Comparison of ENCODE assay signal across 9 cellular contexts in genomic region chr11:12893787-12894672, GRCh38.
DNase-seq lines count a peak whose midpoint lies in the region; ATAC-seq and TF ChIP-seq lines count a peak whose summit lies in the region.
"Had no signal": no experiment of that assay in that cellular context is flagged by ENCODE, and none has a peak within 500 bp of the region (broad histone marks: within the 10 kb centered on the region; RNA-seq: fewer than 3 reads in every experiment).

No MANE protein-coding gene starts in this region.

- in situ Hi-C loops in gastrocnemius medialis (cut with MboI; ENCODE audit: low sequenced_read_pairs in 4 of 4): loop anchor here (5.0 to 25.0 kb wide), 9 partner anchors 89 to 569 kb away; no protein-coding TSS in a partner anchor

- H3K9me3 ChIP-seq in adipocyte (ENCODE audit: control insufficient read depth, low read length): no peaks in the 10 kb centered on the region
- H3K9me3 ChIP-seq in right atrium auricular region: no peaks in the 10 kb centered on the region
- no peaks in the 10 kb centered on the region for H3K9me3 ChIP-seq in gastrocnemius medialis
- H3K9me3 ChIP-seq: BLaER1 had no signal

- peaks cover 44% of the 10 kb centered on the region for H3K36me3 ChIP-seq in adipocyte (ENCODE audit: control insufficient read depth, insufficient read depth, low read length, severe bottlenecking)
- H3K36me3 ChIP-seq in right atrium auricular region: no peaks in the 10 kb centered on the region
- H3K36me3 ChIP-seq in gastrocnemius medialis: no peaks in the 10 kb centered on the region
- H3K36me3 ChIP-seq: BLaER1 had no signal

- no peak overlapping the region for H3K27ac ChIP-seq in right atrium auricular region
- H3K27ac ChIP-seq in gastrocnemius medialis: peak overlapping the region; percentile 68 to 82 (median 70)
- H3K27ac ChIP-seq: BLaER1 had no signal

- DNase-seq in NCI-H1436 (lab: John Stamatoyannopoulos, UW) (peak; percentile 48), NCI-H1436 treated with DMSO at 0.1 percent for 48 hours (lab: John Stamatoyannopoulos, UW) (no peak), HuH-7 (ENCODE audit: low spot score) (peak; percentile 35), RPMI7951 (ENCODE audit: low read depth) (peak; percentile 39), adipocyte (ENCODE audit: low read depth) (peak; percentile 83), right atrium auricular region (ENCODE audit: low spot score) (peak; percentile 77), gastrocnemius medialis (peak in 1 of 2 donors; percentile 46)

- TF ChIP-seq CTCF in right atrium auricular region (IDR thresholded peaks at IDR 0.05): peak; percentile 92 to 95
- peak; percentile 87 to 93 (median 89) for TF ChIP-seq CTCF in gastrocnemius medialis (IDR thresholded peaks at IDR 0.05 in 4 of 5, conservative IDR thresholded peaks at IDR 0.05 in 1 of 5)

- no peak for TF ChIP-seq POLR2A in gastrocnemius medialis (IDR thresholded peaks at IDR 0.05)

- H3K4me1 ChIP-seq in adipocyte (ENCODE audit: control insufficient read depth, insufficient read depth, low read length) (peaks cover 56% of the 10 kb centered on the region), right atrium auricular region (peaks cover 0 to 38% of the 10 kb centered on the region in 2 donors), gastrocnemius medialis (peaks cover 48 to 50% of the 10 kb centered on the region in 2 donors)
- H3K4me1 ChIP-seq: BLaER1 had no signal

- H3K27me3 ChIP-seq in adipocyte (replicated peaks; ENCODE audit: control insufficient read depth, insufficient read depth, low read length) (no peaks in the 10 kb centered on the region), right atrium auricular region (no peaks in the 10 kb centered on the region), gastrocnemius medialis (no peaks in the 10 kb centered on the region)
- H3K27me3 ChIP-seq: BLaER1 had no signal

- H3K4me3 ChIP-seq in adipocyte (ENCODE audit: low read length) (no peak overlapping the region), right atrium auricular region (no peak overlapping the region), gastrocnemius medialis (no peak overlapping the region)
- H3K4me3 ChIP-seq: BLaER1 had no signal

- no peak for ATAC-seq in gastrocnemius medialis
- ATAC-seq in GM19455 (IDR thresholded peaks at IDR 0.05; ENCODE audit: unreplicated experiment): no peak

- H3K9ac ChIP-seq in adipocyte (ENCODE audit: low read length): peak overlapping the region; percentile 66
- H3K9ac ChIP-seq: BLaER1 had no signal

- intact Hi-C loops in gastrocnemius medialis (cut with DNase I; ENCODE audit: low total_unique reads): loop anchor here (1.0 to 10.0 kb wide), 5 partner anchors 79 to 829 kb away; no protein-coding TSS in a partner anchor

Comparison
In these comparisons a context has a peak if more than half of its experiments do, and no peak if none do; other contexts are left out.
1. H3K27ac ChIP-seq: peak in gastrocnemius medialis (4 of 4); none in right atrium auricular region (0 of 2).